In the genomic region with DNA sequence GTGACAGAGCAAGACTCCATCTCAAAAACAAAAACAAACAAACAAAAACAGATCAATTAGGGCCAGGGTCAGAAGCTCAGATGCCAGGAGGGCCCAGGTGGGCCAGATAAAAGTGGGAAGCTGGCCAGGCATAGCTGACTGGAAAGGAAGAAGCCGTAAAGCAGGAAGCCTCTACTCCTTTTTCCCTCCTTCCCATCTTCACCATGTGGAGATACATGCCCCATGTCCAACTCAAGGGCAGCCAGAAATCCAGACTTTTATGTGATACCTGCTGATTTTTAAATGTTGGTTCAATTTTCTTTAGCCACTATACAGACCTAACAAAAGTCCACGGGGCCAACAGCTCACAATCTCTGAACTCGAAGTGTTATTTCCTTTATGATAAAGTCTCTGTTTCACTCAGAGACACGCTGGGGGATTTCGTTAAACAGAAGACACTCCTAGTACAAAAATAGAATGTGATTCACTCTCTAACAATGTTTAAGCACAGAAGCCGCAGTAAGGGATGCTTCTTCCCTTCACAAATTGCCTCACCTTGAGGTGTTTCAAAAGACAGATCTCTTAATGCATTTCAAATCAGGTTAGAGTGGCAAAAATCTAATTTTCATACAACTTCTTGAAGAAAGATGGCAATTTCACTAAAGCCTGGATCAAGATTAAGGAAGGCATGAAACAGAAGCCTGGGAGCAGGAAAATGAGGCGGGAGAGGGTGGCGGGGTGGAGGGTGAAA, we compare ENCODE assay signal across 8 cellular contexts. TPM values are rescaled to one million over a fixed set of nuclear protein-coding genes. Genes with fewer than 3 reads are reported as not detected.
DNase-seq lines count a peak whose midpoint lies in the region; ATAC-seq and TF ChIP-seq lines count a peak whose summit lies in the region.

No MANE protein-coding gene starts in this region.

- no peak for TF ChIP-seq CTCF in choroid plexus epithelial cell (conservative IDR thresholded peaks at IDR 0.05; ENCODE audit: low read depth, low read length)
- no peak for TF ChIP-seq CTCF in CD14-positive monocyte (IDR thresholded peaks at IDR 0.05)
- TF ChIP-seq CTCF in esophagus squamous epithelium (IDR thresholded peaks at IDR 0.05): no peak
- TF ChIP-seq CTCF in A673 (conservative IDR thresholded peaks at IDR 0.05; ENCODE audit: low read depth, low read length): no peak
- TF ChIP-seq CTCF in dorsolateral prefrontal cortex (IDR thresholded peaks at IDR 0.05 in 54 of 56, conservative IDR thresholded peaks at IDR 0.05 in 2 of 56; ENCODE audit: low read depth in 1 of 56, partially characterized antibody in 56 of 56): no peak

- TF ChIP-seq POLR2A in esophagus squamous epithelium (IDR thresholded peaks at IDR 0.05): no peak

- H3K36me3 ChIP-seq in esophagus squamous epithelium: no peaks in the 10 kb centered on the region
- H3K36me3 ChIP-seq in A673 (ENCODE audit: insufficient read depth, low read length, poor library complexity, severe bottlenecking): no peaks in the 10 kb centered on the region

- peaks cover 2 to 3% of the 10 kb centered on the region in 2 donors for H3K36me3 Mint-ChIP-seq in CD14-positive monocyte

- H3K27ac ChIP-seq in esophagus squamous epithelium (no peak overlapping the region), A673 (ENCODE audit: low read depth, low read length, poor library complexity, severe bottlenecking) (no peak overlapping the region), dorsolateral prefrontal cortex (peak overlapping the region in 1 of 59 donors; percentile 38)

- H3K4me3 Mint-ChIP-seq in CD14-positive monocyte: no peak overlapping the region

- DNase-seq in GM03348 (ENCODE audit: low spot score): peak; percentile 74
- DNase-seq in choroid plexus epithelial cell (ENCODE audit: low read depth): peak; percentile 82
- DNase-seq in CD14-positive monocyte (ENCODE audit: low spot score): no peak
- DNase-seq in esophagus squamous epithelium (lab: John Stamatoyannopoulos, UW): no peak
- DNase-seq in A673 (ENCODE audit: low spot score): no peak
- no peak for DNase-seq in dorsolateral prefrontal cortex

- H3K4me1 ChIP-seq in esophagus squamous epithelium (peaks cover 0 to 28% (median 18%) of the 10 kb centered on the region in 3 donors), A673 (ENCODE audit: insufficient read depth, low read length, poor library complexity, severe bottlenecking) (peaks cover 6% of the 10 kb centered on the region)

- POLR2A ChIA-PET in A673 (lab: Charles Lee; ENCODE audit: low non-redundant PET): no interaction called here

- peaks cover 26% of the 10 kb centered on the region for H3K4me1 Mint-ChIP-seq in CD14-positive monocyte

- H3K27me3 ChIP-seq in esophagus squamous epithelium: peaks cover 0 to 15% (median 0%) of the 10 kb centered on the region in 4 donors
- peaks cover 15% of the 10 kb centered on the region for H3K27me3 ChIP-seq in A673 (replicated peaks; ENCODE audit: insufficient read depth, low read depth, low read length, poor library complexity)
- no peaks in the 10 kb centered on the region for H3K27me3 ChIP-seq in dorsolateral prefrontal cortex

- CTCF ChIA-PET in A673 (lab: Charles Lee): no interaction called here

- peaks cover 0 to 5% (median 4%) of the 10 kb centered on the region in 3 donors for H3K27me3 Mint-ChIP-seq in CD14-positive monocyte (ENCODE audit: low read depth in 3 of 3)

- no peak overlapping the region for H3K4me3 ChIP-seq in choroid plexus epithelial cell (ENCODE audit: low read depth, low read length)
- H3K4me3 ChIP-seq in esophagus squamous epithelium: no peak overlapping the region
- H3K4me3 ChIP-seq in A673 (ENCODE audit: low read depth, low read length, poor library complexity, severe bottlenecking): no peak overlapping the region
- H3K4me3 ChIP-seq in dorsolateral prefrontal cortex: no peak overlapping the region

- BruUV-seq in A673 (replicated peaks; lab: Mats Ljungman, UMichigan): no TSS peak

- ATAC-seq in GM21367 (IDR thresholded peaks at IDR 0.05; ENCODE audit: unreplicated experiment) (peak; percentile 71), HG03520 (IDR thresholded peaks at IDR 0.05; ENCODE audit: unreplicated experiment) (peak; percentile 49)

- H3K9me3 ChIP-seq in esophagus squamous epithelium (no peaks in the 10 kb centered on the region), A673 (ENCODE audit: low read depth, low read length, poor library complexity, severe bottlenecking) (no peaks in the 10 kb centered on the region)

- intact Hi-C loops in CD14-positive monocyte (cut with micrococcal nuclease): no loop called here
- intact Hi-C loops in esophagus squamous epithelium (cut with DNase I): no loop called here
- intact Hi-C loops in A673 (cut with micrococcal nuclease; ENCODE audit: unreplicated experiment): no loop called here
- intact Hi-C loops in dorsolateral prefrontal cortex (cut with DNase I): no loop called here

- H3K9me3 Mint-ChIP-seq in CD14-positive monocyte: peaks cover 0 to 2% (median 0%) of the 10 kb centered on the region in 7 donors

- no peak overlapping the region for H3K27ac Mint-ChIP-seq in CD14-positive monocyte

- WGBS in esophagus squamous epithelium, 2 donors: 34 to 39% methylated on average over 8 of the region's 8 CpGs

RNA-seq across cellular contexts. Expression of a gene that starts 14.0 kb away (rescaled TPM):
- polyA plus RNA-seq in CD14-positive monocyte: not detected
- total RNA-seq in esophagus squamous epithelium: not detected
- not detected in 2 replicates for total RNA-seq in A673 (2021)
- total RNA-seq in dorsolateral prefrontal cortex: not detected

RNA-seq across cellular contexts. Expression of a gene that starts 48.9 kb away (rescaled TPM):
- 10 to 100 TPM; 13.9 to 14.1 TPM for polyA plus RNA-seq in CD14-positive monocyte
- total RNA-seq in esophagus squamous epithelium: 10 to 100 TPM in 3 of 4 donors, 1 to 10 TPM in 1; 5.3 to 49.6 (median 18.7) TPM
- 32.2 and 32.3 TPM in 2 replicates for total RNA-seq in A673 (2021)
- total RNA-seq in dorsolateral prefrontal cortex: 100 to 1,000 TPM in 7 of 120 experiments, 10 to 100 TPM in 113; 44.1 to 164 (median 72.2) TPM

RNA-seq across cellular contexts. Expression of a gene that starts 49.0 kb away (rescaled TPM):
- polyA plus RNA-seq in CD14-positive monocyte: 1 to 10 TPM; 3.7 to 4.0 TPM
- 1 to 10 TPM; 1.3 to 6.1 (median 3.0) TPM for total RNA-seq in esophagus squamous epithelium
- 5.4 and 6.2 TPM in 2 replicates for total RNA-seq in A673 (2021)
- 10 to 100 TPM in 106 of 120 experiments, 1 to 10 TPM in 14; 6.8 to 27.5 (median 13.6) TPM for total RNA-seq in dorsolateral prefrontal cortex

Comparison
In these comparisons a context has a peak if more than half of its experiments do, and no peak if none do; other contexts are left out.
1. DNase-seq: peak in GM03348 (single experiment) and choroid plexus epithelial cell (single experiment); none in CD14-positive monocyte (single experiment), esophagus squamous epithelium (single experiment), A673 (single experiment) and dorsolateral prefrontal cortex (0 of 10).